8 cellular contexts compared by ENCODE assay signal in genomic region chr22:36387664-36387913, GRCh38. TPM values are rescaled to one million over a fixed set of nuclear protein-coding genes. Genes with fewer than 3 reads are reported as not detected.
DNase-seq lines count a peak whose midpoint lies in the region; ATAC-seq lines count a peak whose summit lies in the region.

No MANE protein-coding gene starts in this region.

- H3K4me1 Mint-ChIP-seq in activated CD4-positive, alpha-beta T cell treated with anti-CD3 and anti-CD28 coated beads for 36 hours, result peaks cover 32% of the 10 kb centered on the region
- H3K4me1 Mint-ChIP-seq in T-helper 17 cell, result peaks cover 37% of the 10 kb centered on the region
- peaks cover 42% of the 10 kb centered on the region for H3K4me1 Mint-ChIP-seq in stimulated activated effector memory CD8-positive, alpha-beta T cell treated with anti-CD3 and anti-CD28 coated beads, Interleukin-12 subunit alpha, Interleukin-12 subunit beta, amount 100 ng/mL, for 72 hours

- H3K4me3 Mint-ChIP-seq in activated CD4-positive, alpha-beta T cell treated with anti-CD3 and anti-CD28 coated beads for 36 hours, result peak overlapping the region; percentile 78
- H3K4me3 Mint-ChIP-seq in T-helper 17 cell, result peak overlapping the region; percentile 90
- peak overlapping the region; percentile 99 for H3K4me3 Mint-ChIP-seq in stimulated activated effector memory CD8-positive, alpha-beta T cell treated with anti-CD3 and anti-CD28 coated beads, Interleukin-12 subunit alpha, Interleukin-12 subunit beta, amount 100 ng/mL, for 72 hours

- no peaks in the 10 kb centered on the region for H3K9me3 ChIP-seq in T-helper 17 cell (ENCODE audit: control insufficient read depth, low read length, poor library complexity, severe bottlenecking)

- POLR2A ChIA-PET in activated CD4-positive, alpha-beta T cell treated with anti-CD3 and anti-CD28 coated beads for 36 hours (lab: Charles Lee), result interaction anchor here (0.6 to 2.2 kb wide), 10 partner anchors 9 to 99 kb away, joined by 3 to 16 read pairs (median 4); no protein-coding TSS in a partner anchor

- CTCF ChIA-PET in activated CD4-positive, alpha-beta T cell treated with anti-CD3 and anti-CD28 coated beads for 36 hours (lab: Charles Lee), result interaction anchor here (0.6 to 1.7 kb wide), 9 partner anchors 10 to 322 kb away, joined by 3 to 6 read pairs (median 4); no protein-coding TSS in a partner anchor

- no peak for DNase-seq in activated CD4-positive, alpha-beta T cell treated with anti-CD3 and anti-CD28 coated beads for 36 hours
- DNase-seq in activated CD4-positive, alpha-beta T cell treated with anti-CD3 and anti-CD28 coated beads, Interleukin-2, amount 50 U/mL, for 1 hour, result no peak
- DNase-seq in T-helper 17 cell, result no peak
- DNase-seq in left ventricle myocardium superior, result no peak
- DNase-seq in stimulated activated effector memory CD8-positive, alpha-beta T cell treated with anti-CD3 and anti-CD28 coated beads, Interleukin-12 subunit alpha, Interleukin-12 subunit beta, amount 100 ng/mL, for 72 hours (ENCODE audit: low spot score in 2 of 2), result no peak
- no peak for DNase-seq in NCI-H2171 treated with DMSO at 0.1 percent for 48 hours (lab: John Stamatoyannopoulos, UW)
- DNase-seq in HCEC 1CT, result no peak
- no peak for DNase-seq in SKM-1 (lab: John Stamatoyannopoulos, UW; ENCODE audit: unreplicated experiment)

- no peak overlapping the region for H3K27ac Mint-ChIP-seq in activated CD4-positive, alpha-beta T cell treated with anti-CD3 and anti-CD28 coated beads for 36 hours
- H3K27ac Mint-ChIP-seq in T-helper 17 cell, result peak overlapping the region; percentile 81
- peak overlapping the region; percentile 82 for H3K27ac Mint-ChIP-seq in stimulated activated effector memory CD8-positive, alpha-beta T cell treated with anti-CD3 and anti-CD28 coated beads, Interleukin-12 subunit alpha, Interleukin-12 subunit beta, amount 100 ng/mL, for 72 hours

- peak; percentile 0 for ATAC-seq in activated CD4-positive, alpha-beta T cell treated with anti-CD3 and anti-CD28 coated beads for 36 hours
- ATAC-seq in T-helper 17 cell (peak; percentile 5), left ventricle myocardium superior (peak; percentile 1)
- ATAC-seq in stimulated activated effector memory CD8-positive, alpha-beta T cell treated with anti-CD3 and anti-CD28 coated beads, Interleukin-12 subunit alpha, Interleukin-12 subunit beta, amount 100 ng/mL, for 72 hours, result peak; percentile 8

- intact Hi-C loops in activated CD4-positive, alpha-beta T cell treated with anti-CD3 and anti-CD28 coated beads for 36 hours (cut with DNase I, micrococcal nuclease), result loop anchor here (2.0 to 5.0 kb wide), 4 partner anchors 31 to 843 kb away; partner anchors contain the start of gene EIF3D (in 1 of the 2)
- intact Hi-C loops in left ventricle myocardium superior (cut with micrococcal nuclease), result loop anchor here (5.0 to 10.0 kb wide), 2 partner anchors 65 to 67 kb away; no protein-coding TSS in a partner anchor

- H3K36me3 Mint-ChIP-seq in activated CD4-positive, alpha-beta T cell treated with anti-CD3 and anti-CD28 coated beads for 36 hours (ENCODE audit: low read depth), result peaks cover 37% of the 10 kb centered on the region
- H3K36me3 Mint-ChIP-seq in T-helper 17 cell (ENCODE audit: low read depth), result peaks cover 9% of the 10 kb centered on the region
- peaks cover 56% of the 10 kb centered on the region for H3K36me3 Mint-ChIP-seq in stimulated activated effector memory CD8-positive, alpha-beta T cell treated with anti-CD3 and anti-CD28 coated beads, Interleukin-12 subunit alpha, Interleukin-12 subunit beta, amount 100 ng/mL, for 72 hours

- H3K9me3 Mint-ChIP-seq in activated CD4-positive, alpha-beta T cell treated with anti-CD3 and anti-CD28 coated beads for 36 hours (ENCODE audit: low read depth), result no peaks in the 10 kb centered on the region
- H3K9me3 Mint-ChIP-seq in stimulated activated effector memory CD8-positive, alpha-beta T cell treated with anti-CD3 and anti-CD28 coated beads, Interleukin-12 subunit alpha, Interleukin-12 subunit beta, amount 100 ng/mL, for 72 hours, result no peaks in the 10 kb centered on the region

- H3K27me3 Mint-ChIP-seq in activated CD4-positive, alpha-beta T cell treated with anti-CD3 and anti-CD28 coated beads for 36 hours, result no peaks in the 10 kb centered on the region
- H3K27me3 Mint-ChIP-seq in T-helper 17 cell, result no peaks in the 10 kb centered on the region

RNA-seq across cellular contexts. Expression of gene MYH9, which starts 0.2 kb away (rescaled TPM):
- total RNA-seq in activated CD4-positive, alpha-beta T cell treated with anti-CD3 and anti-CD28 coated beads for 36 hours, result 100 to 1,000 TPM; 720 to 773 TPM
- 1,000 to 10,000 TPM; 1,038 to 1,220 TPM for total RNA-seq in T-helper 17 cell
- total RNA-seq in left ventricle myocardium superior, result 161 TPM
